ENCODE assay signal across 8 cellular contexts in genomic region chr10:7756360-7756992, GRCh38. TPM values are rescaled to one million over a fixed set of nuclear protein-coding genes. Genes with fewer than 3 reads are reported as not detected.
DNase-seq lines count a peak whose midpoint lies in the region; ATAC-seq and TF ChIP-seq lines count a peak whose summit lies in the region.

No MANE protein-coding gene starts in this region.

- TF ChIP-seq POLR2A in breast epithelium (IDR thresholded peaks at IDR 0.05) = no peak
- TF ChIP-seq POLR2A in NB4 (IDR thresholded peaks at IDR 0.05; ENCODE audit: extremely low read depth, insufficient read length) = no peak
- no peak for TF ChIP-seq POLR2A in body of pancreas (IDR thresholded peaks at IDR 0.05)

- no peak overlapping the region for H3K4me3 ChIP-seq in breast epithelium
- H3K4me3 ChIP-seq in NB4 (ENCODE audit: low read depth, low read length) = no peak overlapping the region
- H3K4me3 ChIP-seq in body of pancreas = no peak overlapping the region

- no peaks in the 10 kb centered on the region for H3K4me1 Mint-ChIP-seq in MCF 10A (ENCODE audit: insufficient read depth, unreplicated experiment)
- H3K4me1 Mint-ChIP-seq in T-helper 2 cell treated with Interferon-gamma antibody and Interleukin-4, amounts not matched to agents 5 μg/mL and 100 μg/mL, for 36 hours (ENCODE audit: low read depth) = no peaks in the 10 kb centered on the region

- H3K4me3 Mint-ChIP-seq in MCF 10A (ENCODE audit: unreplicated experiment) = no peak overlapping the region
- H3K4me3 Mint-ChIP-seq in T-helper 2 cell treated with Interferon-gamma antibody and Interleukin-4, amounts not matched to agents 5 μg/mL and 100 μg/mL, for 36 hours = no peak overlapping the region

- POLR2A ChIA-PET in MCF 10A (lab: Yijun Ruan, JAX) = interaction anchor here (0.7 to 2.3 kb wide), 4 partner anchors 10 to 62 kb away, joined by 3 to 6 read pairs (median 4); partner anchors contain the start of genes ATP5F1C, KIN and TAF3

- DNase-seq in MCF 10A (ENCODE audit: unreplicated experiment) (peak; percentile 55), breast epithelium (ENCODE audit: low spot score in 2 of 2) (no peak), NB4 (ENCODE audit: low read depth) (peak; percentile 39), body of pancreas (peak; percentile 45 to 63 (median 56)), medulla oblongata (ENCODE audit: extremely low spot score) (peak; percentile 11), NCI-H2171 (lab: John Stamatoyannopoulos, UW) (no peak)
- DNase-seq in T-helper 2 cell treated with Interferon-gamma antibody and Interleukin-4, amounts not matched to agents 5 μg/mL and 100 μg/mL, for 36 hours (ENCODE audit: low spot score) = no peak

- H3K27ac ChIP-seq in breast epithelium (no peak overlapping the region), body of pancreas (no peak overlapping the region)

- no peaks in the 10 kb centered on the region for H3K4me1 ChIP-seq in breast epithelium
- H3K4me1 ChIP-seq in body of pancreas = peaks cover 4% of the 10 kb centered on the region

- H3K27me3 ChIP-seq in breast epithelium (no peaks in the 10 kb centered on the region), body of pancreas (no peaks in the 10 kb centered on the region)

- H3K36me3 Mint-ChIP-seq in MCF 10A (ENCODE audit: insufficient read depth, unreplicated experiment) = peaks cover 87% of the 10 kb centered on the region
- peaks cover 37% of the 10 kb centered on the region for H3K36me3 Mint-ChIP-seq in T-helper 2 cell treated with Interferon-gamma antibody and Interleukin-4, amounts not matched to agents 5 μg/mL and 100 μg/mL, for 36 hours (ENCODE audit: low read depth)

- peak; percentile 45 for TF ChIP-seq CTCF in MCF 10A (IDR thresholded peaks at IDR 0.05; ENCODE audit: unreplicated experiment)
- TF ChIP-seq CTCF in breast epithelium (IDR thresholded peaks at IDR 0.05) = no peak
- TF ChIP-seq CTCF in NB4 (IDR thresholded peaks at IDR 0.05; ENCODE audit: low read depth, low read length) = peak; percentile 58
- peak; percentile 7 to 63 (median 54) for TF ChIP-seq CTCF in body of pancreas (IDR thresholded peaks at IDR 0.05)

- H3K9me3 Mint-ChIP-seq in MCF 10A (ENCODE audit: unreplicated experiment) = no peaks in the 10 kb centered on the region
- H3K9me3 Mint-ChIP-seq in T-helper 2 cell treated with Interferon-gamma antibody and Interleukin-4, amounts not matched to agents 5 μg/mL and 100 μg/mL, for 36 hours = no peaks in the 10 kb centered on the region

- H3K9me3 ChIP-seq in breast epithelium (no peaks in the 10 kb centered on the region), body of pancreas (no peaks in the 10 kb centered on the region)

- intact Hi-C loops in MCF 10A (cut with micrococcal nuclease) = loop anchor here (1.0 to 2.0 kb wide), 2 partner anchors 63 to 232 kb away; no protein-coding TSS in a partner anchor
- intact Hi-C loops in breast epithelium (cut with DNase I; ENCODE audit: low total_unique reads) = no loop called here
- intact Hi-C loops in body of pancreas (cut with DNase I) = no loop called here

- H3K27ac Mint-ChIP-seq in MCF 10A (ENCODE audit: low read depth, unreplicated experiment) = no peak overlapping the region
- H3K27ac Mint-ChIP-seq in T-helper 2 cell treated with Interferon-gamma antibody and Interleukin-4, amounts not matched to agents 5 μg/mL and 100 μg/mL, for 36 hours = no peak overlapping the region

- H3K36me3 ChIP-seq in breast epithelium (no peaks in the 10 kb centered on the region), body of pancreas (replicated peaks in 1 of 2; ENCODE audit: insufficient read depth in 1 of 2, low read depth in 2 of 2) (peaks cover 5 to 19% of the 10 kb centered on the region in 2 donors)

- ATAC-seq in body of pancreas (no peak), GM21619 (IDR thresholded peaks at IDR 0.05; ENCODE audit: unreplicated experiment) (no peak)

- 35 to 45% methylated on average over 7 of the region's 7 CpGs for WGBS in body of pancreas, 2 donors

- no peaks in the 10 kb centered on the region for H3K27me3 Mint-ChIP-seq in MCF 10A (ENCODE audit: insufficient read depth, unreplicated experiment)
- H3K27me3 Mint-ChIP-seq in T-helper 2 cell treated with Interferon-gamma antibody and Interleukin-4, amounts not matched to agents 5 μg/mL and 100 μg/mL, for 36 hours (ENCODE audit: low read depth) = no peaks in the 10 kb centered on the region

- CTCF ChIA-PET in MCF 10A (lab: Yijun Ruan, JAX) = interaction anchor here (0.5 to 1.5 kb wide), 6 partner anchors 11 to 1332 kb away, joined by 3 to 7 read pairs (median 4); no protein-coding TSS in a partner anchor

- no TSS peak for BruUV-seq in MCF 10A (replicated peaks; lab: Mats Ljungman, UMichigan)

RNA-seq across cellular contexts. Expression of gene KIN, which starts 31.3 kb away (rescaled TPM):
- total RNA-seq in MCF 10A (2022) = 13.0 and 15.8 TPM in 2 replicates
- total RNA-seq in breast epithelium = 10 to 100 TPM in 1 of 3 donors, 1 to 10 TPM in 2; 5.9 to 13.3 (median 9.5) TPM
- total RNA-seq in body of pancreas = 1 to 10 TPM; 4.9 to 6.2 TPM

RNA-seq across cellular contexts. Expression of gene ATP5F1C, which starts 31.5 kb away (rescaled TPM):
- total RNA-seq in MCF 10A (2022) (268 and 281 TPM in 2 replicates), breast epithelium (100 to 1,000 TPM; 224 to 245 (median 224) TPM), body of pancreas (100 to 1,000 TPM; 127 to 148 TPM)

RNA-seq across cellular contexts. Expression of gene ITIH2, which starts 53.4 kb away (rescaled TPM):
- total RNA-seq in MCF 10A (2022) = not detected in 2 replicates
- total RNA-seq in breast epithelium = 1 to 10 TPM in 1 of 3 donors, under 1 TPM in 1, not detected in 1; 0.73 to 2.0 TPM
- total RNA-seq in body of pancreas = not detected

Comparison
In these comparisons a context has a peak if more than half of its experiments do, and no peak if none do; other contexts are left out.
1. DNase-seq: peak in MCF 10A (single experiment), NB4 (single experiment), body of pancreas (4 of 4) and medulla oblongata (single experiment); none in breast epithelium (0 of 2), T-helper 2 cell treated with Interferon-gamma antibody and Interleukin-4, amounts not matched to agents 5 μg/mL and 100 μg/mL, for 36 hours (single experiment) and NCI-H2171 (single experiment).
2. CTCF ChIP-seq: peak in MCF 10A (single experiment), NB4 (single experiment) and body of pancreas (7 of 7); none in breast epithelium (0 of 3).